ENCODE assay signal across 10 cellular contexts in genomic region chr22:37228106-37229011, GRCh38. TPM values are rescaled to one million over a fixed set of nuclear protein-coding genes. Genes with fewer than 3 reads are reported as not detected.
DNase-seq lines count a peak whose midpoint lies in the region; ATAC-seq and TF ChIP-seq lines count a peak whose summit lies in the region.
"Had no signal": no experiment of that assay in that cellular context is flagged by ENCODE, and none has a peak within 500 bp of the region (broad histone marks: within the 10 kb centered on the region; RNA-seq: fewer than 3 reads in every experiment).

No MANE protein-coding gene starts in this region.

- H3K9ac ChIP-seq in OCI-LY1 (ENCODE audit: low read length) = peak overlapping the region; percentile 83; the same call in 1 of the 2 replicates

- H3F3A ChIP-seq in OCI-LY1 (ENCODE audit: insufficient read depth, low read length) = 0 out of 2 replicates have a peak, but pooled peaks cover 4% of the 10 kb centered on the region

- H3K36me3 Mint-ChIP-seq in activated naive CD4-positive, alpha-beta T cell treated with anti-CD3 and anti-CD28 coated beads, Interleukin-2, amount 50 U/mL, for 24 hours = peaks cover 43% of the 10 kb centered on the region

- H3K9me3 Mint-ChIP-seq in activated naive CD4-positive, alpha-beta T cell treated with anti-CD3 and anti-CD28 coated beads, Interleukin-2, amount 50 U/mL, for 24 hours = no peaks in the 10 kb centered on the region

- ATAC-seq in left lobe of liver (peak; percentile 8), GM21447 (IDR thresholded peaks at IDR 0.05; ENCODE audit: unreplicated experiment) (no peak), GM19463 (IDR thresholded peaks at IDR 0.05; ENCODE audit: unreplicated experiment) (no peak)

- H3K27ac ChIP-seq in ACC112 (ENCODE audit: low read depth, low read length) (peak overlapping the region; percentile 76), OCI-LY1 (ENCODE audit: low read depth, low read length, poor library complexity, severe bottlenecking) (peak overlapping the region; percentile 88)
- H3K27ac ChIP-seq: ovary had no signal

- H3K9me2 ChIP-seq in OCI-LY1 (ENCODE audit: low read depth, low read length) = no peaks in the 10 kb centered on the region

- no peaks in the 10 kb centered on the region for H4K20me1 ChIP-seq in OCI-LY1 (ENCODE audit: insufficient read depth, low read length)

- peaks cover 90% of the 10 kb centered on the region for H3K4me1 Mint-ChIP-seq in activated naive CD4-positive, alpha-beta T cell treated with anti-CD3 and anti-CD28 coated beads, Interleukin-2, amount 50 U/mL, for 24 hours

- DNase-seq in left lobe of liver (ENCODE audit: low spot score) (no peak), SKM-1 treated with dmso at 0.1 percent for 144 hours (lab: John Stamatoyannopoulos, UW; ENCODE audit: unreplicated experiment) (no peak)
- no peak for DNase-seq in effector CD8-positive, alpha-beta T cell (lab: John Stamatoyannopoulos, UW)

- H3K27me3 Mint-ChIP-seq in activated naive CD4-positive, alpha-beta T cell treated with anti-CD3 and anti-CD28 coated beads, Interleukin-2, amount 50 U/mL, for 24 hours = no peaks in the 10 kb centered on the region

- peak overlapping the region; percentile 61; the same call in 1 of the 2 replicates for H3K4me2 ChIP-seq in OCI-LY1 (ENCODE audit: low read length)

- H2AFZ ChIP-seq in ACC112 (ENCODE audit: low read length, unreplicated experiment) (no peak overlapping the region), OCI-LY1 (ENCODE audit: low read length) (no peak overlapping the region)

- H3K36me3 ChIP-seq in ACC112 (ENCODE audit: insufficient read depth, low read length) = no peaks in the 10 kb centered on the region
- peaks cover 82% of the 10 kb centered on the region for H3K36me3 ChIP-seq in OCI-LY1 (ENCODE audit: insufficient read depth, low read length)
- H3K36me3 ChIP-seq: adrenal gland, ovary had no signal

- peaks cover 34% of the 10 kb centered on the region for H3K4me1 ChIP-seq in ACC112 (ENCODE audit: control insufficient read depth, insufficient read depth, low read length, unreplicated experiment)
- H3K4me1 ChIP-seq in OCI-LY1 (ENCODE audit: insufficient read depth, low read length, severe bottlenecking) = peaks cover 45% of the 10 kb centered on the region

- no peak for TF ChIP-seq CTCF in OCI-LY1 (IDR thresholded peaks at IDR 0.05; ENCODE audit: low read length)

- H3K4me3 ChIP-seq in ACC112 (ENCODE audit: low read depth, low read length) (no peak overlapping the region), OCI-LY1 (ENCODE audit: low read depth, low read length, poor library complexity, severe bottlenecking) (no peak overlapping the region)
- H3K4me3 ChIP-seq: adrenal gland, ovary had no signal

- H3K27ac Mint-ChIP-seq in activated naive CD4-positive, alpha-beta T cell treated with anti-CD3 and anti-CD28 coated beads, Interleukin-2, amount 50 U/mL, for 24 hours = peak overlapping the region; percentile 90

- H3K79me2 ChIP-seq in ACC112 (ENCODE audit: control insufficient read depth, insufficient read depth, low read length, unreplicated experiment) = no peaks in the 10 kb centered on the region
- H3K79me2 ChIP-seq in OCI-LY1 (ENCODE audit: insufficient read depth, low read length) = no peaks in the 10 kb centered on the region

- no peaks in the 10 kb centered on the region for H3K27me3 ChIP-seq in ACC112 (ENCODE audit: insufficient read depth, low read length)
- no peaks in the 10 kb centered on the region for H3K27me3 ChIP-seq in OCI-LY1 (ENCODE audit: insufficient read depth, low read length)
- H3K27me3 ChIP-seq: adrenal gland, ovary had no signal

- H3K9me3 ChIP-seq in OCI-LY1 (ENCODE audit: low read length) = no peaks in the 10 kb centered on the region
- H3K9me3 ChIP-seq: adrenal gland, ovary had no signal

- H3K4me3 Mint-ChIP-seq in activated naive CD4-positive, alpha-beta T cell treated with anti-CD3 and anti-CD28 coated beads, Interleukin-2, amount 50 U/mL, for 24 hours = peak overlapping the region; percentile 78

RNA-seq across cellular contexts. Expression of gene RAC2, which starts 15.7 kb away (rescaled TPM):
- total RNA-seq in left lobe of liver = 4.5 TPM

RNA-seq across cellular contexts. Expression of gene SSTR3, which starts 16.1 kb away (rescaled TPM):
- not detected for total RNA-seq in left lobe of liver

RNA-seq across cellular contexts. Expression of gene C1QTNF6, which starts 40.3 kb away (rescaled TPM):
- total RNA-seq in left lobe of liver = 12.6 TPM

RNA-seq across cellular contexts. Expression of gene CYTH4, which starts 53.9 kb away (rescaled TPM):
- 5.2 TPM for total RNA-seq in left lobe of liver
